10 cellular contexts compared by ENCODE assay signal in genomic region chr15:60004846-60005351, GRCh38. TPM values are rescaled to one million over a fixed set of nuclear protein-coding genes. Genes with fewer than 3 reads are reported as not detected.
A peak's percentile ranks its signal among the peaks of the same experiment; 100 is the strongest.
DNase-seq lines count a peak whose midpoint lies in the region; ATAC-seq and TF ChIP-seq lines count a peak whose summit lies in the region.
"Had no signal": no experiment of that assay in that cellular context is flagged by ENCODE, and none has a peak within 500 bp of the region (broad histone marks: within the 10 kb centered on the region; RNA-seq: fewer than 3 reads in every experiment).

No MANE protein-coding gene starts in this region.

- DNase-seq in AG10803 (ENCODE audit: low read depth) (peak; percentile 5), ascending aorta (ENCODE audit: low spot score in 2 of 2) (no peak), AG08395 (ENCODE audit: low spot score) (no peak)

- CTCF ChIA-PET in HEK293 (lab: Yijun Ruan, JAX): interaction anchor here (0.7 to 2.5 kb wide), 5 partner anchors 88 to 318 kb away, joined by 3 to 24 read pairs (median 3); no protein-coding TSS in a partner anchor

- intact Hi-C loops in ascending aorta (cut with DNase I): no loop called here

- H3K36me3 ChIP-seq in HEK293 (ENCODE audit: control insufficient read depth in 2 of 2, insufficient read depth in 1 of 2, low read length in 2 of 2): no peaks in the 10 kb centered on the region; a peak in 1 of 3 replicates
- no peaks in the 10 kb centered on the region for H3K36me3 ChIP-seq in ascending aorta
- H3K36me3 ChIP-seq in muscle layer of duodenum (ENCODE audit: control insufficient read depth in 1 of 2, insufficient read depth in 2 of 2, low read length in 2 of 2): no peaks in the 10 kb centered on the region

- peaks cover 26% of the 10 kb centered on the region for H3K4me1 ChIP-seq in HEK293 (ENCODE audit: control insufficient read depth, insufficient read depth, low read length)
- H3K4me1 ChIP-seq in ascending aorta: peaks cover 5 to 24% of the 10 kb centered on the region in 2 donors
- peaks cover 0 to 34% of the 10 kb centered on the region in 2 donors for H3K4me1 ChIP-seq in muscle layer of duodenum (ENCODE audit: control insufficient read depth in 1 of 2, insufficient read depth in 2 of 2, low read length in 2 of 2)

- POLR2A ChIA-PET in HEK293 (lab: Yijun Ruan, JAX): interaction anchor here (0.8 to 1.5 kb wide), 5 partner anchors 10 to 393 kb away, joined by 3 to 10 read pairs (median 4); partner anchors contain the start of gene ANXA2

- H3K27me3 ChIP-seq in ascending aorta (peaks cover 45% of the 10 kb centered on the region), muscle layer of duodenum (ENCODE audit: low read depth, low read length) (peaks cover 70% of the 10 kb centered on the region)

- H3K4me3 ChIP-seq in AG10803 (ENCODE audit: low read length): peak overlapping the region; percentile 7; the same call in 1 of the 2 replicates
- H3K4me3 ChIP-seq in HEK293 (ENCODE audit: low read depth, low read length): peak overlapping the region; percentile 54
- H3K4me3 ChIP-seq in ascending aorta: peak overlapping the region; percentile 40 to 56
- H3K4me3 ChIP-seq in muscle layer of duodenum (ENCODE audit: low read depth in 1 of 2, low read length in 2 of 2): peak overlapping the region; percentile 26 to 65

- no peak for ATAC-seq in HG03280 (IDR thresholded peaks at IDR 0.05; ENCODE audit: unreplicated experiment)
- no peak for ATAC-seq in HG02642 (IDR thresholded peaks at IDR 0.05; ENCODE audit: poor library complexity, unreplicated experiment)
- no peak for ATAC-seq in GM21360 (IDR thresholded peaks at IDR 0.05; ENCODE audit: unreplicated experiment)

- TF ChIP-seq CTCF in AG10803 (conservative IDR thresholded peaks at IDR 0.05; ENCODE audit: low read length) (no peak), HEK293 (tag by site-specific recombination; IDR thresholded peaks at IDR 0.05) (no peak), ascending aorta (IDR thresholded peaks at IDR 0.05) (no peak)

- H3K27ac ChIP-seq in HEK293 (ENCODE audit: extremely low read depth, low read depth, low read length) (peak overlapping the region; percentile 99), ascending aorta (no peak overlapping the region), muscle layer of duodenum (ENCODE audit: low read length) (no peak overlapping the region)

- H3K9me3 ChIP-seq in HEK293 (ENCODE audit: control insufficient read depth, insufficient read depth, low read depth, low read length) (no peaks in the 10 kb centered on the region), ascending aorta (no peaks in the 10 kb centered on the region), muscle layer of duodenum (ENCODE audit: control insufficient read depth in 1 of 2, low read length in 2 of 2) (no peaks in the 10 kb centered on the region)

TF ChIP-seq in HEK293, 187 proteins besides CTCF, POLR2A, EP300 and RAD21:
- TF ChIP-seq ZNF416 (tag by site-specific recombination; IDR thresholded peaks at IDR 0.05) (no peak), ZSCAN18 (tag by site-specific recombination; IDR thresholded peaks at IDR 0.05) (no peak), ZNF596 (tag by site-specific recombination; IDR thresholded peaks at IDR 0.05) (no peak), KLF8 (tag by site-specific recombination; IDR thresholded peaks at IDR 0.05) (no peak), PATZ1 (tag by site-specific recombination; IDR thresholded peaks at IDR 0.05) (peak; percentile 14; the same call in 1 of the 2 replicates), ZBTB17 (tag by site-specific recombination; IDR thresholded peaks at IDR 0.05) (peak; percentile 31; the same call in 1 of the 2 replicates), SALL2 (tag by site-specific recombination; IDR thresholded peaks at IDR 0.05; ENCODE audit: borderline replicate concordance) (no peak), ZNF600 (tag by site-specific recombination; IDR thresholded peaks at IDR 0.05) (peak; percentile 75), ZBTB7A (tag by site-specific recombination; IDR thresholded peaks at IDR 0.05; ENCODE audit: low read depth) (no peak), ZNF10 (tag by site-specific recombination; IDR thresholded peaks at IDR 0.05) (0 out of 2 replicates have a peak, but pooled peaks have one; percentile 28), ZNF354C (tag by site-specific recombination; IDR thresholded peaks at IDR 0.05; ENCODE audit: borderline replicate concordance, low read depth) (no peak), ZNF76 (tag by site-specific recombination; IDR thresholded peaks at IDR 0.05; ENCODE audit: borderline replicate concordance, low read depth) (peak; percentile 7; the same call in 1 of the 2 replicates)

RNA-seq across cellular contexts. Expression of gene FOXB1, which starts 0.8 kb away (rescaled TPM):
- not detected for total RNA-seq in ascending aorta
- total RNA-seq: HT-29, renal cortical epithelial cell had no signal
